In the genomic region with DNA sequence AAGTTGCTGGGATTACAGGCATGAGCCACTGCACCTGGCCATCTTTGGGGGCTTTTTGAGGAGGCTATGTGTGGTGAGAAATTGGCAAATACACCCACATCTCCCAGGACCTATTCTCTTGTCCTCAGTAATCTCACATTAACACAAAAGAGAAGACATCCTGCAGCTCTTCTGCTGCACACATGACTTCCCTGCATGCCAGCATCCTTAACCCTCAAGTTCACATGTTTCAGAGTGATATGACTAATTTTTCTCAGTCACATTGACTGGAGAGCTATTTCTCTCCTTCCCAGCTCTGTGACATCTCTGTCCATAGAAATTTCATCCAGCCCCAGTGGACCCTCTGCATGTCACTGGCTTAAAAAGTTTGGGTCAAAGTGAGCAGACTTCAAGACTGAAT, we compare ENCODE assay signal across 15 cellular contexts. TPM values are rescaled to one million over a fixed set of nuclear protein-coding genes. Genes with fewer than 3 reads are reported as not detected.
A peak's percentile ranks its signal among the peaks of the same experiment; 100 is the strongest.
DNase-seq lines count a peak whose midpoint lies in the region; ATAC-seq and TF ChIP-seq lines count a peak whose summit lies in the region.
"Had no signal": no experiment of that assay in that cellular context is flagged by ENCODE, and none has a peak within 500 bp of the region (broad histone marks: within the 10 kb centered on the region; RNA-seq: fewer than 3 reads in every experiment).

No MANE protein-coding gene starts in this region.

- POLR2A ChIA-PET in activated CD8-positive, alpha-beta T cell treated with anti-CD3 and anti-CD28 coated beads for 36 hours (lab: Charles Lee): interaction anchor here (0.6 to 4.8 kb wide), 2 partner anchors 20 to 137 kb away, joined by 3 to 32 read pairs; a partner anchor contains a TSS
- POLR2A ChIA-PET in activated CD8-positive, alpha-beta T cell treated with anti-CD3 and anti-CD28 coated beads, Interleukin-2, amount 10 ng/mL, durations not matched to agents 7 days and 5 days (lab: Charles Lee): interaction anchor here (1.8 kb wide), 1 partner anchor 36 kb away, joined by 6 read pairs; a partner anchor contains a TSS

- ATAC-seq in activated CD8-positive, alpha-beta T cell treated with anti-CD3 and anti-CD28 coated beads for 36 hours: no peak
- no peak for ATAC-seq in activated CD8-positive, alpha-beta T cell treated with anti-CD3 and anti-CD28 coated beads, Interleukin-2, amount 10 ng/mL, durations not matched to agents 7 days and 5 days

- CTCF ChIA-PET in activated CD8-positive, alpha-beta T cell treated with anti-CD3 and anti-CD28 coated beads for 36 hours (lab: Charles Lee): interaction anchor here (1.6 kb wide), 2 partner anchors 17 to 25 kb away, joined by 3 to 4 read pairs; no protein-coding TSS in a partner anchor
- CTCF ChIA-PET in activated CD8-positive, alpha-beta T cell treated with anti-CD3 and anti-CD28 coated beads, Interleukin-2, amount 10 ng/mL, durations not matched to agents 7 days and 5 days (lab: Charles Lee): no interaction called here

- intact Hi-C loops in activated CD8-positive, alpha-beta T cell treated with anti-CD3 and anti-CD28 coated beads for 36 hours (cut with micrococcal nuclease): no loop called here

- peaks cover 28% of the 10 kb centered on the region for H3K4me1 Mint-ChIP-seq in activated CD8-positive, alpha-beta T cell treated with anti-CD3 and anti-CD28 coated beads for 36 hours (ENCODE audit: low read depth)
- H3K4me1 Mint-ChIP-seq in activated CD8-positive, alpha-beta T cell treated with anti-CD3 and anti-CD28 coated beads, Interleukin-2, amount 10 ng/mL, durations not matched to agents 7 days and 5 days (ENCODE audit: low read depth): peaks cover 28% of the 10 kb centered on the region
- H3K4me1 Mint-ChIP-seq in chondrocyte (ENCODE audit: low read depth) (peaks cover 54% of the 10 kb centered on the region), progenitor cell of endocrine pancreas (ENCODE audit: low read depth) (peaks cover 12% of the 10 kb centered on the region)

- no peaks in the 10 kb centered on the region for H3K9me3 Mint-ChIP-seq in activated CD8-positive, alpha-beta T cell treated with anti-CD3 and anti-CD28 coated beads for 36 hours
- H3K9me3 Mint-ChIP-seq in activated CD8-positive, alpha-beta T cell treated with anti-CD3 and anti-CD28 coated beads, Interleukin-2, amount 10 ng/mL, durations not matched to agents 7 days and 5 days (ENCODE audit: insufficient read depth): no peaks in the 10 kb centered on the region
- H3K9me3 Mint-ChIP-seq in chondrocyte (ENCODE audit: low read depth) (no peaks in the 10 kb centered on the region), progenitor cell of endocrine pancreas (ENCODE audit: low read depth) (no peaks in the 10 kb centered on the region)
- H3K9me3 Mint-ChIP-seq: activated T-helper 2 cell treated with anti-CD3 and anti-CD28 coated beads, Interferon-gamma antibody, Interleukin-2, Interleukin-4, amounts not matched to agents 10 μg/mL and 5 μg/mL and 100 μg/mL, durations not matched to agents 14 hours and 24 hours and 36 hours had no signal

- TF ChIP-seq CTCF in activated CD8-positive, alpha-beta T cell treated with anti-CD3 and anti-CD28 coated beads for 36 hours (IDR thresholded peaks at IDR 0.05): no peak
- TF ChIP-seq CTCF in chondrocyte (IDR thresholded peaks at IDR 0.05) (no peak), progenitor cell of endocrine pancreas (IDR thresholded peaks at IDR 0.05; ENCODE audit: unreplicated experiment) (no peak)

- peak; percentile 20 for DNase-seq in activated CD8-positive, alpha-beta T cell treated with anti-CD3 and anti-CD28 coated beads for 36 hours
- DNase-seq in activated CD8-positive, alpha-beta T cell treated with anti-CD3 and anti-CD28 coated beads, Interleukin-2, amount 10 ng/mL, durations not matched to agents 7 days and 5 days: no peak
- DNase-seq in OCI-M1 (lab: John Stamatoyannopoulos, UW): peak; percentile 21
- no peak for DNase-seq in chondrocyte (ENCODE audit: low spot score)
- DNase-seq in progenitor cell of endocrine pancreas (ENCODE audit: low spot score, unreplicated experiment): no peak
- DNase-seq in DMS153 (lab: John Stamatoyannopoulos, UW): no peak
- no peak for DNase-seq in midbrain (lab: John Stamatoyannopoulos, UW)
- DNase-seq in DMS 273 (lab: John Stamatoyannopoulos, UW; ENCODE audit: unreplicated experiment): no peak
- DNase-seq: activated CD4-positive, CD25-positive, alpha-beta regulatory T cell treated with anti-CD3 and anti-CD28 coated beads, Interleukin-2, amount 50 U/mL, for 72 hours; central memory CD4-positive, alpha-beta T cell; NCI-H1048; thyroid gland had no signal

- peak overlapping the region; percentile 42 for H3K27ac Mint-ChIP-seq in activated CD8-positive, alpha-beta T cell treated with anti-CD3 and anti-CD28 coated beads for 36 hours
- no peak overlapping the region for H3K27ac Mint-ChIP-seq in activated CD8-positive, alpha-beta T cell treated with anti-CD3 and anti-CD28 coated beads, Interleukin-2, amount 10 ng/mL, durations not matched to agents 7 days and 5 days
- H3K27ac Mint-ChIP-seq in chondrocyte (ENCODE audit: unreplicated experiment) (peak overlapping the region; percentile 37), progenitor cell of endocrine pancreas (peak overlapping the region; percentile 13)
- H3K27ac Mint-ChIP-seq: activated T-helper 2 cell treated with anti-CD3 and anti-CD28 coated beads, Interferon-gamma antibody, Interleukin-2, Interleukin-4, amounts not matched to agents 10 μg/mL and 5 μg/mL and 100 μg/mL, durations not matched to agents 14 hours and 24 hours and 36 hours had no signal

- no peaks in the 10 kb centered on the region for H3K36me3 Mint-ChIP-seq in activated CD8-positive, alpha-beta T cell treated with anti-CD3 and anti-CD28 coated beads for 36 hours (ENCODE audit: low read depth)
- no peaks in the 10 kb centered on the region for H3K36me3 Mint-ChIP-seq in activated CD8-positive, alpha-beta T cell treated with anti-CD3 and anti-CD28 coated beads, Interleukin-2, amount 10 ng/mL, durations not matched to agents 7 days and 5 days (ENCODE audit: low read depth)
- H3K36me3 Mint-ChIP-seq in chondrocyte (ENCODE audit: low read depth) (no peaks in the 10 kb centered on the region), progenitor cell of endocrine pancreas (ENCODE audit: insufficient read depth) (no peaks in the 10 kb centered on the region)

- no peaks in the 10 kb centered on the region for H3K27me3 Mint-ChIP-seq in activated CD8-positive, alpha-beta T cell treated with anti-CD3 and anti-CD28 coated beads for 36 hours
- no peaks in the 10 kb centered on the region for H3K27me3 Mint-ChIP-seq in activated CD8-positive, alpha-beta T cell treated with anti-CD3 and anti-CD28 coated beads, Interleukin-2, amount 10 ng/mL, durations not matched to agents 7 days and 5 days (ENCODE audit: low read depth)
- H3K27me3 Mint-ChIP-seq in chondrocyte (ENCODE audit: low read depth) (no peaks in the 10 kb centered on the region), progenitor cell of endocrine pancreas (peaks cover 24% of the 10 kb centered on the region)

- H3K4me3 Mint-ChIP-seq in activated CD8-positive, alpha-beta T cell treated with anti-CD3 and anti-CD28 coated beads for 36 hours: peak overlapping the region; percentile 19
- H3K4me3 Mint-ChIP-seq in activated CD8-positive, alpha-beta T cell treated with anti-CD3 and anti-CD28 coated beads, Interleukin-2, amount 10 ng/mL, durations not matched to agents 7 days and 5 days: no peak overlapping the region
- H3K4me3 Mint-ChIP-seq in chondrocyte (ENCODE audit: unreplicated experiment) (no peak overlapping the region), progenitor cell of endocrine pancreas (ENCODE audit: low read depth) (peak overlapping the region; percentile 37)

RNA-seq across cellular contexts. Expression of a gene that starts 1.9 kb away (rescaled TPM):
- total RNA-seq in activated CD8-positive, alpha-beta T cell treated with anti-CD3 and anti-CD28 coated beads for 36 hours: 10 to 100 TPM; 63.0 to 64.5 TPM
- total RNA-seq in activated CD8-positive, alpha-beta T cell treated with anti-CD3 and anti-CD28 coated beads, Interleukin-2, amount 10 ng/mL, durations not matched to agents 7 days and 5 days: 10 to 100 TPM; 47.4 to 50.3 TPM
- total RNA-seq in chondrocyte: 35.1 to 52.8 TPM (median 39.9 TPM) in 3 replicates
- 46.1 and 51.4 TPM in 2 replicates for total RNA-seq in progenitor cell of endocrine pancreas

RNA-seq across cellular contexts. Expression of a gene that starts 37.0 kb away (rescaled TPM):
- total RNA-seq in activated CD8-positive, alpha-beta T cell treated with anti-CD3 and anti-CD28 coated beads for 36 hours: 10 to 100 TPM; 38.1 to 38.8 TPM
- total RNA-seq in activated CD8-positive, alpha-beta T cell treated with anti-CD3 and anti-CD28 coated beads, Interleukin-2, amount 10 ng/mL, durations not matched to agents 7 days and 5 days: 10 to 100 TPM; 29.7 TPM
- total RNA-seq in chondrocyte (0.26 to 0.27 TPM in 2 of 3 replicates, not detected in the other), progenitor cell of endocrine pancreas (4.6 and 4.8 TPM in 2 replicates)
- total RNA-seq: HT1080 had no signal

RNA-seq across cellular contexts. Expression of a gene that starts 38.8 kb away (rescaled TPM):
- under 1 TPM in 1 of 2 experiments, not detected in 1; 0.36 TPM for total RNA-seq in activated CD8-positive, alpha-beta T cell treated with anti-CD3 and anti-CD28 coated beads for 36 hours
- total RNA-seq in activated CD8-positive, alpha-beta T cell treated with anti-CD3 and anti-CD28 coated beads, Interleukin-2, amount 10 ng/mL, durations not matched to agents 7 days and 5 days: not detected
- total RNA-seq in chondrocyte: not detected in 3 replicates
- total RNA-seq in progenitor cell of endocrine pancreas: 1.1 and 2.8 TPM in 2 replicates
- total RNA-seq: HT1080, liver had no signal

Comparison
In these comparisons a context has a peak if more than half of its experiments do, and no peak if none do; other contexts are left out.
1. DNase-seq: peak in activated CD8-positive, alpha-beta T cell treated with anti-CD3 and anti-CD28 coated beads for 36 hours (single experiment) and OCI-M1 (single experiment); none in activated CD8-positive, alpha-beta T cell treated with anti-CD3 and anti-CD28 coated beads, Interleukin-2, amount 10 ng/mL, durations not matched to agents 7 days and 5 days (single experiment), chondrocyte (single experiment), progenitor cell of endocrine pancreas (single experiment), DMS153 (single experiment), midbrain (single experiment) and DMS 273 (single experiment).
2. H3K4me3 Mint-ChIP-seq: peak in activated CD8-positive, alpha-beta T cell treated with anti-CD3 and anti-CD28 coated beads for 36 hours (single experiment) and progenitor cell of endocrine pancreas (single experiment); none in activated CD8-positive, alpha-beta T cell treated with anti-CD3 and anti-CD28 coated beads, Interleukin-2, amount 10 ng/mL, durations not matched to agents 7 days and 5 days (single experiment) and chondrocyte (single experiment).